ENCODE assay signal across 19 cellular contexts in the genomic region with DNA sequence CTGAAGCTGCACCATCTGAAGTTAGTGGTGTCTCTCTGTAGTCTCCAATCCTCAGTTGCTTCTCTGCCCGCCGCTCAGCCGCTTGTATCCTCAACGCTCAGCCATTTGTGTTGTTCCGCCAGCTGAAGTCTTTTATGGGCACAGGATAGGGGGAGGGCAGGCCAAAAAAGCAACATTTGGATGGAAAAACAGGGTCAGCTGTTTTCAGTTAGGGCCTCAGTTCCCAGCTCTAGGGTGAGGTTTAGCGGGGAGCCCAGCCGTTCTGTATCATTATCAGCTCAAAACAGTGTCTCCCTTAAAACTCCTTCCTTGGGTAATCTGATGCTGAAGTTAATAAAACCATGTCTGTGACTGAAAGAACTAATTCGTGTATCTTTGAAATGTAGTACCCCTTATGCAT.
DNase-seq lines count a peak whose midpoint lies in the region; ATAC-seq and TF ChIP-seq lines count a peak whose summit lies in the region.
"Had no signal": no experiment of that assay in that cellular context is flagged by ENCODE, and none has a peak within 500 bp of the region (broad histone marks: within the 10 kb centered on the region; RNA-seq: fewer than 3 reads in every experiment).

No MANE protein-coding gene starts in this region.

- H3K9me3 Mint-ChIP-seq in activated CD8-positive, alpha-beta memory T cell treated with anti-CD3 and anti-CD28 coated beads, Interleukin-2, amount 10 ng/mL, durations not matched to agents 7 days and 5 days (ENCODE audit: low read depth) = no peaks in the 10 kb centered on the region
- H3K9me3 Mint-ChIP-seq in natural killer cell = peaks cover 0 to 3% of the 10 kb centered on the region in 2 donors
- H3K9me3 Mint-ChIP-seq: GM23338 had no signal

- H3K27me3 Mint-ChIP-seq in activated CD8-positive, alpha-beta memory T cell treated with anti-CD3 and anti-CD28 coated beads, Interleukin-2, amount 10 ng/mL, durations not matched to agents 7 days and 5 days = no peaks in the 10 kb centered on the region
- no peaks in the 10 kb centered on the region for H3K27me3 Mint-ChIP-seq in natural killer cell (ENCODE audit: low read depth in 2 of 2)

- H3K36me3 ChIP-seq in GM23248 (ENCODE audit: low read depth) (no peaks in the 10 kb centered on the region), gastroesophageal sphincter (no peaks in the 10 kb centered on the region)
- H3K36me3 ChIP-seq: BE2C had no signal

- no peak overlapping the region for H3K27ac Mint-ChIP-seq in activated CD8-positive, alpha-beta memory T cell treated with anti-CD3 and anti-CD28 coated beads, Interleukin-2, amount 10 ng/mL, durations not matched to agents 7 days and 5 days
- H3K27ac Mint-ChIP-seq in natural killer cell = no peak overlapping the region
- H3K27ac Mint-ChIP-seq: CD4-positive, CD25-positive, alpha-beta regulatory T cell; GM23338; HFFc6 had no signal

- H4K20me1 ChIP-seq in GM23248 (ENCODE audit: insufficient read depth) = no peaks in the 10 kb centered on the region

- no peak for TF ChIP-seq CTCF in gastroesophageal sphincter (IDR thresholded peaks at IDR 0.05)
- no peak for TF ChIP-seq CTCF in natural killer cell (IDR thresholded peaks at IDR 0.05)

- H3K4me2 ChIP-seq in GM23248 (ENCODE audit: unreplicated experiment) = no peak overlapping the region
- H3K4me2 ChIP-seq: GM23338 had no signal

- no peaks in the 10 kb centered on the region for H3K36me3 Mint-ChIP-seq in activated CD8-positive, alpha-beta memory T cell treated with anti-CD3 and anti-CD28 coated beads, Interleukin-2, amount 10 ng/mL, durations not matched to agents 7 days and 5 days
- H3K36me3 Mint-ChIP-seq in natural killer cell = no peaks in the 10 kb centered on the region
- H3K36me3 Mint-ChIP-seq: CD4-positive, CD25-positive, alpha-beta regulatory T cell; CD8-positive, alpha-beta memory T cell had no signal

- TF ChIP-seq EP300 in gastroesophageal sphincter (IDR thresholded peaks at IDR 0.05) = no peak

- H3K4me1 Mint-ChIP-seq in activated CD8-positive, alpha-beta memory T cell treated with anti-CD3 and anti-CD28 coated beads, Interleukin-2, amount 10 ng/mL, durations not matched to agents 7 days and 5 days = no peaks in the 10 kb centered on the region
- H3K4me1 Mint-ChIP-seq in natural killer cell = no peaks in the 10 kb centered on the region
- H3K4me1 Mint-ChIP-seq: CD4-positive, CD25-positive, alpha-beta regulatory T cell; CD8-positive, alpha-beta memory T cell had no signal

- CTCF ChIA-PET in activated CD8-positive, alpha-beta memory T cell treated with anti-CD3 and anti-CD28 coated beads, Interleukin-2, amount 10 ng/mL, durations not matched to agents 7 days and 5 days (lab: Charles Lee) = no interaction called here

- H3K9ac ChIP-seq in GM23248 = no peak overlapping the region

- no peaks in the 10 kb centered on the region for H3F3A ChIP-seq in GM23248 (ENCODE audit: insufficient read depth)

- TF ChIP-seq POLR2A in gastroesophageal sphincter (IDR thresholded peaks at IDR 0.05) = no peak

- H3K4me3 ChIP-seq in GM23248 = no peak overlapping the region
- H3K4me3 ChIP-seq in gastroesophageal sphincter = no peak overlapping the region
- H3K4me3 ChIP-seq: GM23338 had no signal

- H3K27me3 ChIP-seq in GM23248 (replicated peaks; ENCODE audit: insufficient read depth) (peaks cover 6% of the 10 kb centered on the region; the same call in 1 of the 2 replicates), gastroesophageal sphincter (no peaks in the 10 kb centered on the region)
- H3K27me3 ChIP-seq: BE2C had no signal

- H2AFZ ChIP-seq in GM23248 = no peak overlapping the region
- H2AFZ ChIP-seq: GM23338 had no signal

- intact Hi-C loops in sciatic nerve (cut with DNase I) = no loop called here
- intact Hi-C loops in natural killer cell (cut with micrococcal nuclease) = no loop called here

- H3K27ac ChIP-seq in GM23248 = no peak overlapping the region
- no peak overlapping the region for H3K27ac ChIP-seq in gastroesophageal sphincter

- H3K4me3 Mint-ChIP-seq in activated CD8-positive, alpha-beta memory T cell treated with anti-CD3 and anti-CD28 coated beads, Interleukin-2, amount 10 ng/mL, durations not matched to agents 7 days and 5 days = no peak overlapping the region
- H3K4me3 Mint-ChIP-seq in natural killer cell = no peak overlapping the region
- H3K4me3 Mint-ChIP-seq: CD4-positive, CD25-positive, alpha-beta regulatory T cell; CD8-positive, alpha-beta memory T cell; GM23338; HFFc6 had no signal

- in situ Hi-C loops in GM23248 (cut with MboI) = no loop called here

- 0 out of 2 replicates have a peak, but pooled peaks cover 2% of the 10 kb centered on the region for H3K9me2 ChIP-seq in GM23248 (ENCODE audit: insufficient read depth)

- 6 to 18% methylated on average over 8 of the region's 8 CpGs for WGBS in GM23248 (ENCODE audit: low coverage in 1 of 2, low lambda C conversion rate in 2 of 2, missing lambda C conversion rate in 2 of 2), 2 experiments
- 69 to 84% methylated on average over 5 of the region's 8 CpGs for WGBS in gastroesophageal sphincter (ENCODE audit: low coverage in 1 of 2), 2 donors

- no peaks in the 10 kb centered on the region for H3K9me3 ChIP-seq in GM23248 (ENCODE audit: low read depth)
- H3K9me3 ChIP-seq in gastroesophageal sphincter = no peaks in the 10 kb centered on the region
- H3K9me3 ChIP-seq: BE2C had no signal

- DNase-seq in GM23248 (peak; percentile 7), sciatic nerve (ENCODE audit: low spot score) (no peak), natural killer cell (no peak)
- no peak for DNase-seq in activated CD8-positive, alpha-beta memory T cell treated with anti-CD3 and anti-CD28 coated beads, Interleukin-2, amount 10 ng/mL, durations not matched to agents 7 days and 5 days
- DNase-seq: C1 segment of cervical spinal cord; CD4-positive, CD25-positive, alpha-beta regulatory T cell; CD8-positive, alpha-beta memory T cell; COR-L47; DMS 273 treated with DMSO at 0.1 percent for 48 hours; DMS53; DND-41; EL; HFFc6; IMR-90 had no signal

- peak; percentile 19 for ATAC-seq in gastroesophageal sphincter
- ATAC-seq in sciatic nerve = peak; percentile 73
- ATAC-seq in GM19328 (IDR thresholded peaks at IDR 0.05; ENCODE audit: unreplicated experiment) = no peak
- no peak for ATAC-seq in activated CD8-positive, alpha-beta memory T cell treated with anti-CD3 and anti-CD28 coated beads, Interleukin-2, amount 10 ng/mL, durations not matched to agents 7 days and 5 days
- ATAC-seq in natural killer cell = no peak
- ATAC-seq: GM23338, HCT116 had no signal

- H3K79me2 ChIP-seq in GM23248 (ENCODE audit: insufficient read depth) = no peaks in the 10 kb centered on the region

- H3K4me1 ChIP-seq in GM23248 (ENCODE audit: insufficient read depth) = no peaks in the 10 kb centered on the region
- no peaks in the 10 kb centered on the region for H3K4me1 ChIP-seq in gastroesophageal sphincter
- H3K4me1 ChIP-seq: BE2C had no signal

Comparison
In these comparisons a context has a peak if more than half of its experiments do, and no peak if none do; other contexts are left out.
1. ATAC-seq: peak in gastroesophageal sphincter (single experiment) and sciatic nerve (single experiment); none in GM19328 (single experiment), activated CD8-positive, alpha-beta memory T cell treated with anti-CD3 and anti-CD28 coated beads, Interleukin-2, amount 10 ng/mL, durations not matched to agents 7 days and 5 days (single experiment) and natural killer cell (0 of 3).